1 cellular context compared by ENCODE assay signal in genomic region chr19:9139609-9140158, GRCh38.
TF ChIP-seq lines count a peak whose summit lies in the region.

No MANE protein-coding gene starts in this region.

TF ChIP-seq in endothelial cell of umbilical vein, 7 proteins besides CTCF, POLR2A, EP300 and RAD21:
- no peak for TF ChIP-seq EZH2 (IDR thresholded peaks at IDR 0.05; ENCODE audit: borderline replicate concordance, low read depth, low read length, severe bottlenecking)
- no peak for TF ChIP-seq JUN (IDR thresholded peaks at IDR 0.05; ENCODE audit: borderline replicate concordance, insufficient read depth, insufficient read length, low read depth)
- TF ChIP-seq POLR2AphosphoS5 (IDR thresholded peaks at IDR 0.05; ENCODE audit: insufficient read depth, low read depth, low read length) = no peak
- TF ChIP-seq MAX (IDR thresholded peaks at IDR 0.05; ENCODE audit: insufficient read depth, insufficient read length) = peak; percentile 22
- no peak for TF ChIP-seq FOS (IDR thresholded peaks at IDR 0.05; ENCODE audit: borderline replicate concordance, insufficient read depth, low read length)
- no peak for TF ChIP-seq GATA2 (IDR thresholded peaks at IDR 0.05; ENCODE audit: insufficient read depth, insufficient read length, low read depth, low read length)
- TF ChIP-seq MYC (IDR thresholded peaks at IDR 0.05; ENCODE audit: low read depth, low read length) = no peak
